22 cellular contexts compared by ENCODE assay signal in the genomic region with DNA sequence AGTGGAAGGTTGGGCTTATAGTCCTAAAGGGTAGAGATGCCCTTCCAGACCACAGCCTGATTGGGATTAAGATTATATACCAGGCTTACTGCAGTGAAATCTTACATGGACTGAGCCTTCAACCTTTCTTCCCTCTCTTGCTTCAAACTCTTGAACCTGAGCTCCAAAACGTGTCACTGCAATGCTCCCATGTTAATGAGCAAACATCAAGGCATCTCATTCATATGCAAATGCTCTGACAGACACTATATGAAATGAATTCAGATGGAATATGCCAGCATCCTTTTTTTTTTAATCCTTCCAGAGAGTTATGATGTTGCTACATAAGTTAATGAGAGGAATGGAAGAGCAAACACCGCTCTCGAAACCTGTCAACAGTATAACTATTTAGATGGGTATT.
"Had no signal": no experiment of that assay in that cellular context is flagged by ENCODE, and none has a peak within 500 bp of the region (broad histone marks: within the 10 kb centered on the region; RNA-seq: fewer than 3 reads in every experiment).

No MANE protein-coding gene starts in this region.

- H3K27me3 ChIP-seq: colonic mucosa, esophagus squamous epithelium, heart left ventricle, hepatocyte, left lung had no signal

- H3K4me3 ChIP-seq: colonic mucosa, esophagus squamous epithelium, gastroesophageal sphincter, heart left ventricle, hepatocyte, left lung, lower lobe of right lung, mucosa of descending colon had no signal

- H3K4me1 ChIP-seq: colonic mucosa, esophagus squamous epithelium, gastroesophageal sphincter, left lung, lower lobe of right lung had no signal

- H3K27ac ChIP-seq: colonic mucosa, esophagus squamous epithelium, gastroesophageal sphincter, heart left ventricle, hepatocyte, left lung, lower lobe of right lung had no signal

- H3K9me3 ChIP-seq: colonic mucosa, esophagus squamous epithelium, lower lobe of right lung, mucosa of descending colon had no signal

- H3K36me3 ChIP-seq: colonic mucosa, esophagus squamous epithelium, gastroesophageal sphincter, heart left ventricle, left lung, lower lobe of right lung had no signal

- FAIRE-seq: endometrium, frontal cortex had no signal

- H3K4me2 ChIP-seq: hepatocyte had no signal

- H2AFZ ChIP-seq: hepatocyte had no signal

- DNase-seq: colonic mucosa; cortex of kidney; effector CD8-positive, alpha-beta T cell; effector memory CD8-positive, alpha-beta T cell; endodermal cell; esophagus squamous epithelium; foreskin fibroblast; heart left ventricle; hypothalamus; immature natural killer cell; islet precursor cell; left cardiac atrium; left lung; left ventricle myocardium superior; lower lobe of right lung; mesenchymal stem cell; mucosa of descending colon; naive B cell had no signal

- H3K79me2 ChIP-seq: hepatocyte had no signal

- ATAC-seq: effector memory CD8-positive, alpha-beta T cell; gastroesophageal sphincter; heart left ventricle; left cardiac atrium; left lung; left ventricle myocardium superior; lower lobe of right lung; mucosa of descending colon had no signal
